6 cellular contexts compared by ENCODE assay signal in genomic region chr4:112540695-112541094, GRCh38. TPM values are rescaled to one million over a fixed set of nuclear protein-coding genes. Genes with fewer than 3 reads are reported as not detected.
"Had no signal": no experiment of that assay in that cellular context is flagged by ENCODE, and none has a peak within 500 bp of the region (broad histone marks: within the 10 kb centered on the region; RNA-seq: fewer than 3 reads in every experiment).

No MANE protein-coding gene starts in this region.

- DNase-seq: IMR-90, KBM-7 had no signal

- H3K27ac ChIP-seq: HL-60 had no signal

- ATAC-seq: HepG2, K562 had no signal

- H3K4me3 ChIP-seq: K562 had no signal

RNA-seq across cellular contexts. Expression of gene NEUROG2, which starts 24.7 kb away (rescaled TPM):
- polyA plus RNA-seq: HepG2, IgD-negative memory B cell, IMR-90 had no signal
